ENCODE assay signal across 8 cellular contexts in the genomic region with DNA sequence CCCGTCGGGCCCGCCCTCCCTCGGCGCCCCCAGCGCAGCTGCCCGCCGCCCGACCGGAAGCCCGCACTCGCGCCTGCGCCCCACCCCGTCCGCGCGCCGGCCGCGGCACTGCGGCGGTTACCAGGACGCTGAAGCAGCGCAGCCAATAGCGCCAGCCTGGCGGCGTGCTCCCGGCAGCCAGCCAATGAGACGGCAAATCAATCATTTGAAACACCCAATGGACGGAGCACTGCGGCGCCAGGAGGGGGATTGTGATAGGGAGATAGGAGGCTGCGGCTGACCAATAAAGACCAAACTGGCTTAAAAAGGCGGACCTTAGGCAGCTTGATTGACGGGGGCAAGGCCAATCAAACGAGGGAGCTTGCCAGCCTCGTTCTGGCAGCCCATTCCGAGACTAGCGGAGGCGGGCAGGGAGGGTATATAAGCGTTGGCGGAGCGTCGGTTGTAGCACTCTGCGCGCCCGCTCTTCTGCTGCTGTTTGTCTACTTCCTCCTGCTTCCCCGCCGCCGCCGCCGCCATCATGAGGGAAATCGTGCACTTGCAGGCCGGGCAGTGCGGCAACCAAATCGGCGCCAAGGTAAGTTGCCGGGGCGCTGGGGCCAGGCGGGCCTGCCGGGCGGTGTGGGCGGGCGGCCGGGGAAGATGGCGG. TPM values are rescaled to one million over a fixed set of nuclear protein-coding genes. Genes with fewer than 3 reads are reported as not detected.
A peak's percentile ranks its signal among the peaks of the same experiment; 100 is the strongest.
DNase-seq lines count a peak whose midpoint lies in the region; ATAC-seq, FAIRE-seq and TF ChIP-seq lines count a peak whose summit lies in the region.

A gene (plus strand): TSS at position 447 of the 649 bp plus-strand sequence. CDS start 74 bp downstream, at position 521.

- TF ChIP-seq CTCF in keratinocyte (optimal IDR thresholded peaks at IDR 0.05 in 1 of 3, IDR thresholded peaks at IDR 0.05 in 1 of 3, conservative IDR thresholded peaks at IDR 0.05 in 1 of 3; ENCODE audit: extremely low read depth in 1 of 3, insufficient read depth in 2 of 3, low read length in 3 of 3): no peak

- no peaks in the 10 kb centered on the region for H3K9me3 ChIP-seq in keratinocyte (ENCODE audit: control insufficient read depth, low read depth, low read length)

- dilution Hi-C loops in keratinocyte (cut with MboI; ENCODE audit: extremely low pct_ligation_motif_present, low sequenced_read_pairs): no loop called here

- H3K27me3 ChIP-seq in keratinocyte (ENCODE audit: control insufficient read depth, extremely low read depth, insufficient read depth, low read length): no peaks in the 10 kb centered on the region

- FAIRE-seq in keratinocyte (lab: Jason Lieb, UNC): peak; percentile 97

- peak within 1 kb of the TSS; percentile 37 for H2AFZ ChIP-seq in keratinocyte (ENCODE audit: control insufficient read depth, low read length)

- H3K36me3 ChIP-seq in keratinocyte (ENCODE audit: control insufficient read depth in 2 of 2, extremely low read depth in 1 of 2, insufficient read depth in 2 of 2, low read length in 2 of 2): peaks cover 11 to 26% of the 10 kb centered on the region in 2 experiments

- H3K4me3 ChIP-seq in keratinocyte (ENCODE audit: control insufficient read depth in 2 of 3, extremely low read depth in 1 of 3, insufficient read depth in 2 of 3, low read depth in 1 of 3, low read length in 3 of 3): peak within 1 kb of the TSS; percentile 90 to 94 (median 93)

- peak within 1 kb of the TSS; percentile 92 for H3K9ac ChIP-seq in keratinocyte (ENCODE audit: control insufficient read depth, extremely low read depth, insufficient read depth, low read length)

- DNase-seq in AG20443 (ENCODE audit: low spot score) (peak; percentile 98), NCI-H510A (lab: John Stamatoyannopoulos, UW) (peak; percentile 99), cerebellum (ENCODE audit: low spot score) (peak; percentile 100), keratinocyte (ENCODE audit: low read depth, low spot score) (peak; percentile 99)
- DNase-seq in activated CD4-positive, alpha-beta T cell treated with anti-CD3 and anti-CD28 coated beads for 1 hour: peak; percentile 97
- peak; percentile 89 to 95 for DNase-seq in stimulated activated CD4-positive, alpha-beta T cell treated with anti-CD3 and anti-CD28 coated beads, Interleukin-15, amount 100 ng/mL, for 1 hour (ENCODE audit: low read depth in 1 of 2, low spot score in 1 of 2)

- peaks cover 28% of the 10 kb centered on the region for H4K20me1 ChIP-seq in keratinocyte (ENCODE audit: control insufficient read depth, extremely low read depth, insufficient read depth, low read length)

- H3K4me2 ChIP-seq in keratinocyte (ENCODE audit: control insufficient read depth, extremely low read depth, insufficient read depth, low read depth, low read length): peak within 1 kb of the TSS; percentile 84

- peaks cover 33% of the 10 kb centered on the region for H3K79me2 ChIP-seq in keratinocyte (ENCODE audit: control insufficient read depth, insufficient read depth, low read length)

- peaks cover 30% of the 10 kb centered on the region for H3K4me1 ChIP-seq in keratinocyte (ENCODE audit: control insufficient read depth, extremely low read depth, insufficient read depth, low read length)

- H3K27ac ChIP-seq in keratinocyte (ENCODE audit: control insufficient read depth, insufficient read depth, low read length): peak within 1 kb of the TSS; percentile 90

- peak; percentile 61 for ATAC-seq in HG03432 (IDR thresholded peaks at IDR 0.05; ENCODE audit: unreplicated experiment)

- peaks cover 3% of the 10 kb centered on the region for H3K9me1 ChIP-seq in keratinocyte (ENCODE audit: control insufficient read depth, extremely low read depth, insufficient read depth, low read length)

- peak; percentile 100 for TF ChIP-seq POLR2A in GM19099 (IDR thresholded peaks at IDR 0.05; ENCODE audit: extremely low read depth, insufficient read length, low read depth)

RNA-seq across cellular contexts. Expression of the gene that starts here (rescaled TPM):
- total RNA-seq in cerebellum: 62.8 TPM
- 390 to 693 TPM (median 440 TPM) in 3 replicates for polyA plus RNA-seq in keratinocyte
- polyA plus RNA-seq in keratinocyte (2011; ENCODE audit: low read depth): 64.2 TPM
- polyA plus RNA-seq in keratinocyte (2011; cell fraction: cytosol; rRNA removed): 328 and 496 TPM in 2 replicates
- polyA plus RNA-seq in keratinocyte (2011; cell fraction: nucleus; rRNA removed): 336 and 469 TPM in 2 replicates
- polyA plus RNA-seq in keratinocyte (2012; ENCODE audit: low replicate concordance): 276 and 744 TPM in 2 replicates
- 387 to 836 TPM (median 396 TPM) in 3 replicates for polyA minus RNA-seq in keratinocyte
- polyA minus RNA-seq in keratinocyte (2011; cell fraction: cytosol; rRNA and poly(A)+ RNA removed): 512 TPM
- 252 and 259 TPM in 2 replicates for polyA minus RNA-seq in keratinocyte (2011; cell fraction: nucleus; rRNA and poly(A)+ RNA removed)

Comparison
In these comparisons a context has a peak if more than half of its experiments do, and no peak if none do; other contexts are left out.
1. Peak in every context shown above with its lines: DNase-seq, ATAC-seq, H3K4me3 ChIP-seq and H3K27ac ChIP-seq.